Comparison of ENCODE assay signal across 8 cellular contexts in genomic region chr1:179002552-179003345, GRCh38. TPM values are rescaled to one million over a fixed set of nuclear protein-coding genes. Genes with fewer than 3 reads are reported as not detected.
DNase-seq lines count a peak whose midpoint lies in the region; ATAC-seq and TF ChIP-seq lines count a peak whose summit lies in the region.

No MANE protein-coding gene starts in this region.

- peak overlapping the region; percentile 49 for H3K27ac Mint-ChIP-seq in activated CD4-positive, alpha-beta T cell treated with anti-CD3 and anti-CD28 coated beads for 36 hours

- DNase-seq in NCI-H524 (lab: John Stamatoyannopoulos, UW) (peak; percentile 42 to 70), NCI-H524 treated with DMSO at 0.1 percent for 48 hours (lab: John Stamatoyannopoulos, UW) (no peak), NCI-H446 treated with DMSO at 0.1 percent for 48 hours (lab: John Stamatoyannopoulos, UW) (peak; percentile 33), dermis blood vessel endothelial cell (peak; percentile 79), lung (ENCODE audit: low spot score) (peak; percentile 61)
- peak; percentile 82 for DNase-seq in activated CD4-positive, alpha-beta T cell treated with anti-CD3 and anti-CD28 coated beads for 36 hours
- peak; percentile 30 to 57 (median 41) for DNase-seq in stimulated activated CD4-positive, alpha-beta T cell treated with anti-CD3 and anti-CD28 coated beads, TNF-alpha, amount 100 ng/mL, for 4 hours (ENCODE audit: low read depth in 3 of 3)

- no peaks in the 10 kb centered on the region for H3K9me3 ChIP-seq in lung (ENCODE audit: control insufficient read depth in 2 of 2, insufficient read depth in 1 of 2, low read length in 1 of 2)

- ATAC-seq in HG02981 (IDR thresholded peaks at IDR 0.05; ENCODE audit: unreplicated experiment) (peak; percentile 66), lung (ENCODE audit: insufficient read depth, low FRiP score) (peak; percentile 84)
- peak; percentile 81 for ATAC-seq in activated CD4-positive, alpha-beta T cell treated with anti-CD3 and anti-CD28 coated beads for 36 hours

- H3K36me3 ChIP-seq in lung (ENCODE audit: control insufficient read depth in 2 of 2, insufficient read depth in 2 of 2, low read length in 2 of 2) = no peaks in the 10 kb centered on the region

- H3K4me3 ChIP-seq in lung = no peak overlapping the region

- peaks cover 13% of the 10 kb centered on the region for H3K4me1 Mint-ChIP-seq in activated CD4-positive, alpha-beta T cell treated with anti-CD3 and anti-CD28 coated beads for 36 hours

- H3K9me3 Mint-ChIP-seq in activated CD4-positive, alpha-beta T cell treated with anti-CD3 and anti-CD28 coated beads for 36 hours (ENCODE audit: low read depth) = no peaks in the 10 kb centered on the region

- CTCF ChIA-PET in activated CD4-positive, alpha-beta T cell treated with anti-CD3 and anti-CD28 coated beads for 36 hours (lab: Charles Lee) = interaction anchor here (0.5 to 5.6 kb wide), 48 partner anchors 15 to 692 kb away, joined by 3 to 60 read pairs (median 3); no protein-coding TSS in a partner anchor

- no peak overlapping the region for H3K27ac ChIP-seq in lung (ENCODE audit: low read depth in 1 of 2, low read length in 1 of 2)

- no peaks in the 10 kb centered on the region for H3K4me1 ChIP-seq in lung (ENCODE audit: control insufficient read depth in 2 of 2, insufficient read depth in 2 of 2, low read length in 2 of 2)

- peak; percentile 75 for TF ChIP-seq CTCF in lung (IDR thresholded peaks at IDR 0.05; ENCODE audit: control extremely low read depth, extremely low read depth)

- intact Hi-C loops in activated CD4-positive, alpha-beta T cell treated with anti-CD3 and anti-CD28 coated beads for 36 hours (cut with DNase I, micrococcal nuclease) = loop anchor here (1.0 to 10.0 kb wide), 6 partner anchors 35 to 698 kb away; no protein-coding TSS in a partner anchor

- POLR2A ChIA-PET in activated CD4-positive, alpha-beta T cell treated with anti-CD3 and anti-CD28 coated beads for 36 hours (lab: Charles Lee) = no interaction called here

- no peak overlapping the region for H3K4me3 Mint-ChIP-seq in activated CD4-positive, alpha-beta T cell treated with anti-CD3 and anti-CD28 coated beads for 36 hours

- H3K27me3 Mint-ChIP-seq in activated CD4-positive, alpha-beta T cell treated with anti-CD3 and anti-CD28 coated beads for 36 hours = no peaks in the 10 kb centered on the region

- no peaks in the 10 kb centered on the region for H3K36me3 Mint-ChIP-seq in activated CD4-positive, alpha-beta T cell treated with anti-CD3 and anti-CD28 coated beads for 36 hours (ENCODE audit: low read depth)

- no peaks in the 10 kb centered on the region for H3K27me3 ChIP-seq in lung (ENCODE audit: control insufficient read depth, insufficient read depth)

- WGBS in lung, 2 donors = 26 to 33% methylated on average over 20 of the region's 20 CpGs

RNA-seq across cellular contexts. Expression of gene FAM20B, which starts 22.9 kb away (rescaled TPM):
- total RNA-seq in activated CD4-positive, alpha-beta T cell treated with anti-CD3 and anti-CD28 coated beads for 36 hours = 10 to 100 TPM; 21.7 to 35.8 TPM
- 27.4 and 45.2 TPM in 2 replicates for total RNA-seq in dermis blood vessel endothelial cell
- 10 to 100 TPM; 24.3 to 35.8 TPM for total RNA-seq in lung
- polyA plus RNA-seq in lung = 10 to 100 TPM in 1 of 2 donors, 1 to 10 TPM in 1; 7.9 to 13.7 TPM
